In genomic region chr12:80356092-80356491, GRCh38 we compare ENCODE assay signal across 20 cellular contexts.
"Had no signal": no experiment of that assay in that cellular context is flagged by ENCODE, and none has a peak within 500 bp of the region (broad histone marks: within the 10 kb centered on the region; RNA-seq: fewer than 3 reads in every experiment).

No MANE protein-coding gene starts in this region.

- H3K9me3 ChIP-seq: breast epithelium, colonic mucosa, mucosa of descending colon, neutrophil, stomach, thyroid gland, vagina had no signal

- H3K27me3 ChIP-seq: breast epithelium, colonic mucosa, neutrophil, stomach, thyroid gland, vagina had no signal

- H3K4me1 ChIP-seq: breast epithelium, colonic mucosa, stomach, thyroid gland, vagina had no signal

- H3K36me3 ChIP-seq: breast epithelium, colonic mucosa, neutrophil, stomach, thyroid gland, vagina had no signal

- DNase-seq: activated CD4-positive, alpha-beta memory T cell treated with anti-CD3 and anti-CD28 coated beads, Interleukin-2, amount 10 ng/mL, durations not matched to agents 7 days and 5 days; activated CD4-positive, alpha-beta T cell treated with anti-CD3 and anti-CD28 coated beads for 1 hour; activated gamma-delta T cell; activated naive CD8-positive, alpha-beta T cell treated with anti-CD3 and anti-CD28 coated beads for 36 hours; activated T-cell treated with anti-CD3 and anti-CD28 coated beads, Interleukin-2, amount 50 U/mL, for 48 hours; colonic mucosa; effector memory CD4-positive, alpha-beta T cell; head of caudate nucleus; mucosa of descending colon; naive thymus-derived CD8-positive, alpha-beta T cell; posterior cingulate gyrus; right cardiac atrium; small intestine; stomach; T-helper 9 cell; thyroid gland had no signal

- ATAC-seq: left lobe of liver; mucosa of descending colon; naive thymus-derived CD8-positive, alpha-beta T cell; right cardiac atrium had no signal

- H3K27ac ChIP-seq: breast epithelium, colonic mucosa, neutrophil, stomach, thyroid gland, vagina had no signal

- H3K4me3 ChIP-seq: breast epithelium, colonic mucosa, mucosa of descending colon, stomach, thyroid gland, vagina had no signal
